ENCODE assay signal across 18 cellular contexts in genomic region chr4:3475041-3475712, GRCh38. TPM values are rescaled to one million over a fixed set of nuclear protein-coding genes. Genes with fewer than 3 reads are reported as not detected.
DNase-seq lines count a peak whose midpoint lies in the region; ATAC-seq, FAIRE-seq and TF ChIP-seq lines count a peak whose summit lies in the region.
"Had no signal": no experiment of that assay in that cellular context is flagged by ENCODE, and none has a peak within 500 bp of the region (broad histone marks: within the 10 kb centered on the region; RNA-seq: fewer than 3 reads in every experiment).

No MANE protein-coding gene starts in this region.

- H3K27me3 Mint-ChIP-seq in glutamatergic neuron (ENCODE audit: unreplicated experiment): peaks cover 5% of the 10 kb centered on the region
- no peaks in the 10 kb centered on the region for H3K27me3 Mint-ChIP-seq in activated CD4-positive, alpha-beta T cell treated with anti-CD3 and anti-CD28 coated beads, Interleukin-2, amount 10 ng/mL, durations not matched to agents 24 days and 14 days

- H3K4me1 Mint-ChIP-seq in glutamatergic neuron (ENCODE audit: low read depth, unreplicated experiment): peaks cover 1% of the 10 kb centered on the region
- H3K4me1 Mint-ChIP-seq in activated CD4-positive, alpha-beta T cell treated with anti-CD3 and anti-CD28 coated beads, Interleukin-2, amount 10 ng/mL, durations not matched to agents 24 days and 14 days: no peaks in the 10 kb centered on the region

- H3K79me1 ChIP-seq in neuronal stem cell (ENCODE audit: low read depth, low read length): peaks cover 2% of the 10 kb centered on the region

- no peaks in the 10 kb centered on the region for H3K9me3 Mint-ChIP-seq in glutamatergic neuron (ENCODE audit: unreplicated experiment)
- H3K9me3 Mint-ChIP-seq in activated CD4-positive, alpha-beta T cell treated with anti-CD3 and anti-CD28 coated beads, Interleukin-2, amount 10 ng/mL, durations not matched to agents 24 days and 14 days: no peaks in the 10 kb centered on the region
- H3K9me3 Mint-ChIP-seq: CD8-positive, alpha-beta T cell; GM23338; H9 had no signal

- no peak overlapping the region for H2AFZ ChIP-seq in neuronal stem cell (ENCODE audit: low read length)
- H2AFZ ChIP-seq: GM23338 had no signal

- H2BK120ac ChIP-seq in neuronal stem cell (ENCODE audit: low read depth, low read length): peak overlapping the region; percentile 81

- no peak overlapping the region for H3K9ac ChIP-seq in neuronal stem cell (ENCODE audit: low read depth, low read length, poor library complexity)

- H2AK5ac ChIP-seq in neuronal stem cell (ENCODE audit: low read depth, low read length): peak overlapping the region; percentile 98

- peak overlapping the region; percentile 53 for H2BK5ac ChIP-seq in neuronal stem cell (ENCODE audit: low read length)

- H3K14ac ChIP-seq in neuronal stem cell (ENCODE audit: low read length): peak overlapping the region; percentile 99

- peak overlapping the region; percentile 80 for H3K18ac ChIP-seq in neuronal stem cell (ENCODE audit: low read length)

- intact Hi-C loops in right cardiac atrium (cut with DNase I): no loop called here
- intact Hi-C loops in activated CD4-positive, alpha-beta T cell treated with anti-CD3 and anti-CD28 coated beads, Interleukin-2, amount 10 ng/mL, durations not matched to agents 24 days and 14 days (cut with micrococcal nuclease): no loop called here

- no peak overlapping the region for H2BK12ac ChIP-seq in neuronal stem cell (ENCODE audit: low read length)

- no peak for ATAC-seq in right cardiac atrium
- ATAC-seq: A549; CD8-positive, alpha-beta T cell; GM23338 had no signal

- H3K36me3 ChIP-seq in right atrium auricular region: peaks cover 14% of the 10 kb centered on the region
- no peaks in the 10 kb centered on the region for H3K36me3 ChIP-seq in neuronal stem cell (replicated peaks in 1 of 2; ENCODE audit: control insufficient read depth in 2 of 2, insufficient read depth in 2 of 2, low read length in 2 of 2)
- H3K36me3 ChIP-seq: BE2C had no signal

- H3K27me3 ChIP-seq in right cardiac atrium (ENCODE audit: control insufficient read depth, insufficient read depth) (no peaks in the 10 kb centered on the region), right atrium auricular region (no peaks in the 10 kb centered on the region), neuronal stem cell (ENCODE audit: control insufficient read depth in 3 of 3, insufficient read depth in 3 of 3, low read depth in 1 of 3, low read length in 3 of 3) (peaks cover 0 to 2% (median 0%) of the 10 kb centered on the region in 3 experiments)
- H3K27me3 ChIP-seq: BE2C had no signal

- peak overlapping the region; percentile 85 for H3K23ac ChIP-seq in neuronal stem cell (ENCODE audit: low read depth, low read length, poor library complexity)

- H3K36me3 Mint-ChIP-seq in glutamatergic neuron (ENCODE audit: unreplicated experiment): no peaks in the 10 kb centered on the region
- H3K36me3 Mint-ChIP-seq in activated CD4-positive, alpha-beta T cell treated with anti-CD3 and anti-CD28 coated beads, Interleukin-2, amount 10 ng/mL, durations not matched to agents 24 days and 14 days (ENCODE audit: low read depth): no peaks in the 10 kb centered on the region
- H3K36me3 Mint-ChIP-seq: CD8-positive, alpha-beta T cell had no signal

- no peak overlapping the region for H3K4ac ChIP-seq in neuronal stem cell (ENCODE audit: low read length)

- H3K4me3 Mint-ChIP-seq in glutamatergic neuron (ENCODE audit: unreplicated experiment): no peak overlapping the region
- H3K4me3 Mint-ChIP-seq in activated CD4-positive, alpha-beta T cell treated with anti-CD3 and anti-CD28 coated beads, Interleukin-2, amount 10 ng/mL, durations not matched to agents 24 days and 14 days: no peak overlapping the region
- H3K4me3 Mint-ChIP-seq: CD8-positive, alpha-beta T cell; GM23338; H9 had no signal

- H2BK15ac ChIP-seq in neuronal stem cell (ENCODE audit: low read length): peak overlapping the region; percentile 15

- H4K8ac ChIP-seq in neuronal stem cell (ENCODE audit: low read depth, low read length): peak overlapping the region; percentile 17

- DNase-seq in right cardiac atrium (peak; percentile 4 to 43 (median 34)), right atrium auricular region (ENCODE audit: low spot score) (no peak), glutamatergic neuron (peak; percentile 8), neuronal stem cell (ENCODE audit: low spot score) (no peak), NCI-H510A treated with DMSO at 0.1 percent for 48 hours (lab: John Stamatoyannopoulos, UW) (no peak), frontal cortex (ENCODE audit: low spot score in 2 of 2) (no peak)
- DNase-seq in activated CD4-positive, alpha-beta T cell treated with anti-CD3 and anti-CD28 coated beads, Interleukin-2, amount 10 ng/mL, durations not matched to agents 24 days and 14 days: no peak
- DNase-seq: BE2C, COR-L47, DND-41, GDM1, H9 had no signal

- FAIRE-seq in frontal cortex (lab: Jason Lieb, UNC): no peak
- FAIRE-seq: A549, GM12892 had no signal

- no peak for TF ChIP-seq CTCF in right atrium auricular region (IDR thresholded peaks at IDR 0.05)
- no peak for TF ChIP-seq CTCF in glutamatergic neuron (IDR thresholded peaks at IDR 0.05; ENCODE audit: partially characterized antibody, unreplicated experiment)

- 75% methylated on average over 15 of the region's 15 CpGs for WGBS in right cardiac atrium
- no CpG with 5 or more reads among the region's 15 CpGs for WGBS in neuronal stem cell (ENCODE audit: extremely low coverage in 2 of 2, insufficient read length in 2 of 2, insufficient replicate concordance in 1 of 2), 2 donors

- no peak overlapping the region for H3K27ac Mint-ChIP-seq in glutamatergic neuron (ENCODE audit: unreplicated experiment)
- H3K27ac Mint-ChIP-seq in activated CD4-positive, alpha-beta T cell treated with anti-CD3 and anti-CD28 coated beads, Interleukin-2, amount 10 ng/mL, durations not matched to agents 24 days and 14 days: no peak overlapping the region
- H3K27ac Mint-ChIP-seq: CD8-positive, alpha-beta T cell; GM23338; H9 had no signal

- H3K4me1 ChIP-seq in right cardiac atrium (ENCODE audit: control insufficient read depth, insufficient read depth, low read length) (no peaks in the 10 kb centered on the region), right atrium auricular region (peaks cover 0 to 26% of the 10 kb centered on the region in 2 donors), neuronal stem cell (ENCODE audit: control insufficient read depth in 2 of 2, insufficient read depth in 1 of 2, low read depth in 1 of 2, low read length in 2 of 2) (peaks cover 24 to 32% of the 10 kb centered on the region in 2 donors)
- H3K4me1 ChIP-seq: A549, BE2C had no signal

- H3K4me3 ChIP-seq in right cardiac atrium (ENCODE audit: low read length) (no peak overlapping the region), right atrium auricular region (no peak overlapping the region), neuronal stem cell (ENCODE audit: low read length in 2 of 2) (no peak overlapping the region)
- H3K4me3 ChIP-seq: A549, GM23338 had no signal

- H3K4me2 ChIP-seq in neuronal stem cell (ENCODE audit: insufficient read depth, low read length, poor library complexity, severe bottlenecking): no peak overlapping the region
- H3K4me2 ChIP-seq: A549, GM23338 had no signal

- no peak overlapping the region for H4K91ac ChIP-seq in neuronal stem cell (ENCODE audit: low read depth, low read length, poor library complexity)

- H3K9me3 ChIP-seq in right cardiac atrium (ENCODE audit: control insufficient read depth, low read length) (no peaks in the 10 kb centered on the region), right atrium auricular region (no peaks in the 10 kb centered on the region), neuronal stem cell (replicated peaks in 1 of 2; ENCODE audit: control insufficient read depth in 2 of 2, insufficient read depth in 1 of 2, low read depth in 1 of 2, low read length in 2 of 2) (no peaks in the 10 kb centered on the region)
- H3K9me3 ChIP-seq: A549, BE2C had no signal

- H3K27ac ChIP-seq in right cardiac atrium (ENCODE audit: low read length) (no peak overlapping the region), right atrium auricular region (peak overlapping the region in 1 of 2 donors; percentile 11), neuronal stem cell (replicated peaks; ENCODE audit: low read length) (no peak overlapping the region)
- H3K27ac ChIP-seq: A549, C4-2B had no signal

RNA-seq across cellular contexts. Expression of gene DOK7, which starts 12.1 kb away (rescaled TPM):
- total RNA-seq in right cardiac atrium (10 to 100 TPM; 28.9 to 40.0 (median 34.5) TPM), right atrium auricular region (10 to 100 TPM; 31.0 to 68.9 TPM), glutamatergic neuron (ENCODE audit: unreplicated experiment) (5.1 TPM), frontal cortex (under 0.01 TPM)
- polyA plus RNA-seq in right cardiac atrium: 36.3 TPM
- polyA plus RNA-seq in neuronal stem cell (2013, experiment 1 of 2): 0.14 TPM
- polyA plus RNA-seq in neuronal stem cell (2013, experiment 2 of 2): 0.11 TPM
- not detected in 2 replicates for total RNA-seq in activated CD4-positive, alpha-beta T cell treated with anti-CD3 and anti-CD28 coated beads, Interleukin-2, amount 10 ng/mL, durations not matched to agents 24 days and 14 days
- total RNA-seq: CD8-positive, alpha-beta T cell had no signal
- polyA plus RNA-seq: AG04450 had no signal

RNA-seq across cellular contexts. Expression of gene HGFAC, which starts 33.4 kb away (rescaled TPM):
- total RNA-seq in right cardiac atrium (under 1 TPM in 3 of 4 donors, not detected in 1; 0.31 to 0.62 (median 0.31) TPM), right atrium auricular region (not detected), glutamatergic neuron (ENCODE audit: unreplicated experiment) (9.4 TPM), frontal cortex (1.6 TPM)
- 0.14 TPM for polyA plus RNA-seq in right cardiac atrium
- polyA plus RNA-seq in neuronal stem cell (2013, experiment 1 of 2): 0.59 TPM
- polyA plus RNA-seq in neuronal stem cell (2013, experiment 2 of 2): 0.61 TPM
- not detected in 2 replicates for total RNA-seq in activated CD4-positive, alpha-beta T cell treated with anti-CD3 and anti-CD28 coated beads, Interleukin-2, amount 10 ng/mL, durations not matched to agents 24 days and 14 days
- total RNA-seq: CD8-positive, alpha-beta T cell had no signal
- polyA plus RNA-seq: AG04450, GM23338 had no signal

RNA-seq across cellular contexts. Expression of gene LRPAP1, which starts 57.0 kb away (rescaled TPM):
- total RNA-seq in right cardiac atrium (100 to 1,000 TPM; 297 to 325 (median 309) TPM), right atrium auricular region (100 to 1,000 TPM; 256 to 321 TPM), glutamatergic neuron (ENCODE audit: unreplicated experiment) (68.5 TPM), frontal cortex (13.5 TPM)
- polyA plus RNA-seq in right cardiac atrium: 207 TPM
- 56.9 TPM for polyA plus RNA-seq in neuronal stem cell (2013, experiment 1 of 2)
- 58.7 TPM for polyA plus RNA-seq in neuronal stem cell (2013, experiment 2 of 2)
- 76.1 and 81.6 TPM in 2 replicates for total RNA-seq in activated CD4-positive, alpha-beta T cell treated with anti-CD3 and anti-CD28 coated beads, Interleukin-2, amount 10 ng/mL, durations not matched to agents 24 days and 14 days

Comparison
In these comparisons a context has a peak if more than half of its experiments do, and no peak if none do; other contexts are left out.
1. DNase-seq: peak in right cardiac atrium (3 of 3) and glutamatergic neuron (single experiment); none in right atrium auricular region (single experiment), neuronal stem cell (single experiment), activated CD4-positive, alpha-beta T cell treated with anti-CD3 and anti-CD28 coated beads, Interleukin-2, amount 10 ng/mL, durations not matched to agents 24 days and 14 days (single experiment), NCI-H510A treated with DMSO at 0.1 percent for 48 hours (single experiment) and frontal cortex (0 of 2).